ENCODE assay signal across 2 cellular contexts in genomic region chr17:78324391-78325075, GRCh38.
TF ChIP-seq lines count a peak whose summit lies in the region.

No MANE protein-coding gene starts in this region.

TF ChIP-seq in SK-N-SH treated with all-trans-retinoic acid at 6 μM for 48 hours, 23 proteins besides CTCF, POLR2A, EP300 and RAD21:
- TF ChIP-seq ZFP30 (CRISPR knock-in tag; IDR thresholded peaks at IDR 0.05) (no peak), PPARA (CRISPR knock-in tag; IDR thresholded peaks at IDR 0.05; ENCODE audit: borderline replicate concordance) (no peak), PATZ1 (CRISPR knock-in tag; IDR thresholded peaks at IDR 0.05; ENCODE audit: borderline replicate concordance) (no peak), CSRNP3 (CRISPR knock-in tag; IDR thresholded peaks at IDR 0.05) (no peak), TSHZ2 (CRISPR knock-in tag; IDR thresholded peaks at IDR 0.05) (no peak), TOX (CRISPR knock-in tag; IDR thresholded peaks at IDR 0.05; ENCODE audit: borderline replicate concordance) (no peak), ZNF8 (CRISPR knock-in tag; IDR thresholded peaks at IDR 0.05) (no peak), OSR1 (CRISPR knock-in tag; IDR thresholded peaks at IDR 0.05) (no peak), SNAI2 (CRISPR knock-in tag; IDR thresholded peaks at IDR 0.05) (no peak), ZNF565 (CRISPR knock-in tag; conservative IDR thresholded peaks at IDR 0.05; ENCODE audit: low read depth) (no peak), TCF4 (CRISPR knock-in tag; IDR thresholded peaks at IDR 0.05; ENCODE audit: borderline replicate concordance) (no peak), POU6F1 (CRISPR knock-in tag; IDR thresholded peaks at IDR 0.05; ENCODE audit: borderline replicate concordance, low read depth) (no peak), CREB5 (CRISPR knock-in tag; IDR thresholded peaks at IDR 0.05; ENCODE audit: low read depth) (no peak), RARB (CRISPR knock-in tag; IDR thresholded peaks at IDR 0.05) (no peak), ISL1 (CRISPR knock-in tag; IDR thresholded peaks at IDR 0.05) (no peak), ESRRG (CRISPR knock-in tag; IDR thresholded peaks at IDR 0.05) (no peak), GLIS3 (CRISPR knock-in tag; IDR thresholded peaks at IDR 0.05) (no peak), ZNF70 (CRISPR knock-in tag; IDR thresholded peaks at IDR 0.05) (no peak), ARNTL (CRISPR knock-in tag; IDR thresholded peaks at IDR 0.05; ENCODE audit: borderline replicate concordance, low read depth) (no peak)

TF ChIP-seq in H1, 55 proteins besides CTCF, POLR2A, EP300 and RAD21:
- TF ChIP-seq GTF2F1 (IDR thresholded peaks at IDR 0.05; ENCODE audit: borderline replicate concordance, low read depth, low read length) (no peak), TEAD4 (IDR thresholded peaks at IDR 0.05; ENCODE audit: low read depth, low read length) (no peak), MAX (IDR thresholded peaks at IDR 0.05) (no peak; the same call in 1 of the 2 replicates), SP4 (IDR thresholded peaks at IDR 0.05; ENCODE audit: low read length) (no peak), RNF2 (IDR thresholded peaks at IDR 0.05; ENCODE audit: borderline replicate concordance, low read depth, low read length, missing control alignments, poor library complexity, severe bottlenecking) (no peak), SAP30 (IDR thresholded peaks at IDR 0.05; ENCODE audit: insufficient read depth, insufficient replicate concordance, low read length) (peak; percentile 59), NANOG (IDR thresholded peaks at IDR 0.05; ENCODE audit: insufficient read depth, low read depth, low read length, poor library complexity, severe bottlenecking) (no peak), PHF8 (conservative IDR thresholded peaks at IDR 0.05; ENCODE audit: low read depth, low read length) (no peak), CHD2 (IDR thresholded peaks at IDR 0.05; ENCODE audit: low read length) (no peak), HDAC6 (IDR thresholded peaks at IDR 0.05; ENCODE audit: low read depth, low read length) (no peak), SIN3A (conservative IDR thresholded peaks at IDR 0.05 in 1 of 2, IDR thresholded peaks at IDR 0.05 in 1 of 2; ENCODE audit: low read depth in 1 of 2, low read length in 2 of 2) (0 out of 4 replicates have a peak, but pooled peaks of 1 of the 2 experiments have one; percentile 35), ATF2 (IDR thresholded peaks at IDR 0.05; ENCODE audit: low read length) (no peak)
